Comparison of ENCODE assay signal across 9 cellular contexts in genomic region chr2:226661789-226662545, GRCh38.
DNase-seq lines count a peak whose midpoint lies in the region; ATAC-seq and TF ChIP-seq lines count a peak whose summit lies in the region.
"Had no signal": no experiment of that assay in that cellular context is flagged by ENCODE, and none has a peak within 500 bp of the region (broad histone marks: within the 10 kb centered on the region; RNA-seq: fewer than 3 reads in every experiment).

No MANE protein-coding gene starts in this region.

- no peaks in the 10 kb centered on the region for H3K9me3 Mint-ChIP-seq in stimulated activated naive B cell treated with anti-CD40 and anti-IgM and Interleukin-4, amounts not matched to agents 10 μg/mL and 1 μg/mL and 100 μg/mL, for 72 hours

- H3K4me1 ChIP-seq in A673 (ENCODE audit: insufficient read depth, low read length, poor library complexity, severe bottlenecking): peaks cover 22% of the 10 kb centered on the region
- peaks cover 10% of the 10 kb centered on the region for H3K4me1 ChIP-seq in mesodermal cell (ENCODE audit: control insufficient read depth, insufficient read depth, low read length, poor library complexity, severe bottlenecking)

- CTCF ChIA-PET in A673 (lab: Charles Lee): interaction anchor here (0.6 kb wide), 1 partner anchor 128 kb away, joined by 3 read pairs; no protein-coding TSS in a partner anchor

- H3K36me3 Mint-ChIP-seq in stimulated activated naive B cell treated with anti-CD40 and anti-IgM and Interleukin-4, amounts not matched to agents 10 μg/mL and 1 μg/mL and 100 μg/mL, for 72 hours: no peaks in the 10 kb centered on the region
- H3K36me3 Mint-ChIP-seq: CD4-positive, CD25-positive, alpha-beta regulatory T cell had no signal

- peak; percentile 55 for DNase-seq in A673 (ENCODE audit: low spot score)
- DNase-seq in LHCN-M2 (ENCODE audit: low read depth): peak; percentile 95
- DNase-seq in choroid plexus epithelial cell (ENCODE audit: low read depth): peak; percentile 99
- DNase-seq in stimulated activated naive B cell treated with anti-CD40 and anti-IgM and Interleukin-4, amounts not matched to agents 10 μg/mL and 1 μg/mL and 100 μg/mL, for 72 hours: no peak
- no peak for DNase-seq in NCI-H526 (lab: John Stamatoyannopoulos, UW)
- DNase-seq: CD4-positive, CD25-positive, alpha-beta regulatory T cell had no signal

- H3K9me3 ChIP-seq in A673 (ENCODE audit: low read depth, low read length, poor library complexity, severe bottlenecking) (no peaks in the 10 kb centered on the region), mesodermal cell (ENCODE audit: control insufficient read depth, low read length) (peaks cover 4% of the 10 kb centered on the region)

- H3K27ac ChIP-seq in A673 (ENCODE audit: low read depth, low read length, poor library complexity, severe bottlenecking) (peak overlapping the region; percentile 10), mesodermal cell (ENCODE audit: low read depth, low read length, severe bottlenecking) (peak overlapping the region; percentile 86)

- H3K27ac Mint-ChIP-seq in stimulated activated naive B cell treated with anti-CD40 and anti-IgM and Interleukin-4, amounts not matched to agents 10 μg/mL and 1 μg/mL and 100 μg/mL, for 72 hours: no peak overlapping the region
- H3K27ac Mint-ChIP-seq: CD4-positive, CD25-positive, alpha-beta regulatory T cell had no signal

- no peak overlapping the region for H3K4me3 Mint-ChIP-seq in stimulated activated naive B cell treated with anti-CD40 and anti-IgM and Interleukin-4, amounts not matched to agents 10 μg/mL and 1 μg/mL and 100 μg/mL, for 72 hours
- H3K4me3 Mint-ChIP-seq: CD4-positive, CD25-positive, alpha-beta regulatory T cell had no signal

- no peak for TF ChIP-seq CTCF in A673 (conservative IDR thresholded peaks at IDR 0.05; ENCODE audit: low read depth, low read length)
- TF ChIP-seq CTCF in choroid plexus epithelial cell (conservative IDR thresholded peaks at IDR 0.05; ENCODE audit: low read depth, low read length): no peak

- intact Hi-C loops in A673 (cut with micrococcal nuclease; ENCODE audit: unreplicated experiment): no loop called here

- H3K4me3 ChIP-seq in A673 (ENCODE audit: low read depth, low read length, poor library complexity, severe bottlenecking) (no peak overlapping the region), choroid plexus epithelial cell (ENCODE audit: low read depth, low read length) (no peak overlapping the region), mesodermal cell (ENCODE audit: extremely low read depth, insufficient read depth, low read length, poor library complexity, severe bottlenecking) (no peak overlapping the region)

- H3K36me3 ChIP-seq in A673 (ENCODE audit: insufficient read depth, low read length, poor library complexity, severe bottlenecking): no peaks in the 10 kb centered on the region
- no peaks in the 10 kb centered on the region for H3K36me3 ChIP-seq in mesodermal cell (ENCODE audit: control insufficient read depth, insufficient read depth, low read length)

- POLR2A ChIA-PET in A673 (lab: Charles Lee; ENCODE audit: low non-redundant PET): no interaction called here

- BruUV-seq in A673 (replicated peaks; lab: Mats Ljungman, UMichigan): no TSS peak

- 83 to 84% methylated on average over 6 to 9 of the region's 11 CpGs for WGBS in mesodermal cell (ENCODE audit: insufficient coverage in 2 of 2), 2 experiments

- peaks cover 0 to 2% of the 10 kb centered on the region in 2 donors for H3K4me1 Mint-ChIP-seq in stimulated activated naive B cell treated with anti-CD40 and anti-IgM and Interleukin-4, amounts not matched to agents 10 μg/mL and 1 μg/mL and 100 μg/mL, for 72 hours
- H3K4me1 Mint-ChIP-seq: CD4-positive, CD25-positive, alpha-beta regulatory T cell had no signal

- H3K27me3 ChIP-seq in A673 (replicated peaks; ENCODE audit: insufficient read depth, low read depth, low read length, poor library complexity): no peaks in the 10 kb centered on the region

- ATAC-seq in HG03520 (IDR thresholded peaks at IDR 0.05; ENCODE audit: unreplicated experiment): no peak
- no peak for ATAC-seq in stimulated activated naive B cell treated with anti-CD40 and anti-IgM and Interleukin-4, amounts not matched to agents 10 μg/mL and 1 μg/mL and 100 μg/mL, for 72 hours (replicated peaks)
- no peak for ATAC-seq in GM18502 (IDR thresholded peaks at IDR 0.05; ENCODE audit: poor library complexity, unreplicated experiment)

- H3K27me3 Mint-ChIP-seq in stimulated activated naive B cell treated with anti-CD40 and anti-IgM and Interleukin-4, amounts not matched to agents 10 μg/mL and 1 μg/mL and 100 μg/mL, for 72 hours: peaks cover 22 to 41% of the 10 kb centered on the region in 2 donors
- H3K27me3 Mint-ChIP-seq: CD4-positive, CD25-positive, alpha-beta regulatory T cell had no signal

Comparison
In these comparisons a context has a peak if more than half of its experiments do, and no peak if none do; other contexts are left out.
1. DNase-seq: peak in A673 (single experiment), LHCN-M2 (single experiment) and choroid plexus epithelial cell (single experiment); none in stimulated activated naive B cell treated with anti-CD40 and anti-IgM and Interleukin-4, amounts not matched to agents 10 μg/mL and 1 μg/mL and 100 μg/mL, for 72 hours (single experiment) and NCI-H526 (0 of 2).